In genomic region chr14:102694530-102695171, GRCh38 we compare ENCODE assay signal across 8 cellular contexts.
DNase-seq lines count a peak whose midpoint lies in the region; ATAC-seq and TF ChIP-seq lines count a peak whose summit lies in the region.

No MANE protein-coding gene starts in this region.

- peaks cover 0 to 22% (median 11%) of the 10 kb centered on the region in 4 donors for H3K4me1 ChIP-seq in right lobe of liver

- DNase-seq in AG10803 (ENCODE audit: low read depth) (peak; percentile 72), GM19240 (ENCODE audit: insufficient read length, low spot score) (peak; percentile 45), NCI-H226 (peak; percentile 34), dermis microvascular lymphatic vessel endothelial cell (ENCODE audit: low read depth in 2 of 2) (peak; percentile 59 to 78), right lobe of liver (peak in 1 of 3 donors; percentile 60)
- peak; percentile 50 for DNase-seq in activated CD4-positive, CD25-positive, alpha-beta regulatory T cell treated with anti-CD3 and anti-CD28 coated beads, Interleukin-2, amount 50 U/mL, for 16 hours (ENCODE audit: low read depth, low spot score)
- peak in 2 of 3 donors; percentile 41 to 58 for DNase-seq in stimulated activated CD4-positive, alpha-beta T cell treated with anti-CD3 and anti-CD28 coated beads, TNF-alpha, amount 100 ng/mL, for 48 hours (ENCODE audit: low read depth in 3 of 3)

- no peaks in the 10 kb centered on the region for H3K27me3 ChIP-seq in right lobe of liver

- TF ChIP-seq POLR2A in right lobe of liver (IDR thresholded peaks at IDR 0.05): no peak

- peak; percentile 72 for TF ChIP-seq CTCF in AG10803 (conservative IDR thresholded peaks at IDR 0.05; ENCODE audit: low read length)
- TF ChIP-seq CTCF in right lobe of liver (IDR thresholded peaks at IDR 0.05): peak; percentile 67 to 75 (median 72)

- H3K9me3 ChIP-seq in right lobe of liver: no peaks in the 10 kb centered on the region

- intact Hi-C loops in right lobe of liver (cut with DNase I): no loop called here

- 17% methylated on average over 8 of the region's 8 CpGs for WGBS in right lobe of liver (ENCODE audit: insufficient coverage, low coverage, low lambda C conversion rate, missing lambda C conversion rate)

- no peaks in the 10 kb centered on the region for H3K36me3 ChIP-seq in right lobe of liver

- no peak overlapping the region for H3K27ac ChIP-seq in right lobe of liver

- ATAC-seq in right lobe of liver: peak; percentile 76 to 85 (median 82)
- no peak for ATAC-seq in GM21447 (IDR thresholded peaks at IDR 0.05; ENCODE audit: unreplicated experiment)

- H3K4me3 ChIP-seq in AG10803 (ENCODE audit: low read length) (no peak overlapping the region), right lobe of liver (no peak overlapping the region)
